27 cellular contexts compared by ENCODE assay signal in genomic region chr12:55885113-55885512, GRCh38. TPM values are rescaled to one million over a fixed set of nuclear protein-coding genes. Genes with fewer than 3 reads are reported as not detected.
"Had no signal": no experiment of that assay in that cellular context is flagged by ENCODE, and none has a peak within 500 bp of the region (broad histone marks: within the 10 kb centered on the region; RNA-seq: fewer than 3 reads in every experiment).

No MANE protein-coding gene starts in this region.

- DNase-seq: heart left ventricle; hypothalamus; immature natural killer cell; kidney; left colon; left lung; lower lobe of right lung; mammary epithelial cell; mesenchymal stem cell; naive B cell; natural killer cell; ovary; right lobe of liver; stimulated activated CD4-positive, alpha-beta T cell treated with anti-CD3 and anti-CD28 coated beads, Interleukin-12 subunit alpha, Interleukin-12 subunit beta, amount 100 ng/mL, for 4 hours; stimulated activated CD4-positive, alpha-beta T cell treated with anti-CD3 and anti-CD28 coated beads, Interleukin-15, amount 100 ng/mL, for 24 hours; stimulated activated CD4-positive, alpha-beta T cell treated with anti-CD3 and anti-CD28 coated beads, Interleukin-2, amount 100 ng/mL, for 24 hours; stimulated activated CD4-positive, alpha-beta T cell treated with anti-CD3 and anti-CD28 coated beads, Interleukin-4, amount 100 ng/mL, for 1 hour; stimulated activated naive CD4-positive, alpha-beta T cell; stomach; tibial artery; trophoblast cell; upper lobe of right lung had no signal

- ATAC-seq: heart left ventricle, left colon, left lung, lower lobe of right lung, natural killer cell, right lobe of liver, upper lobe of right lung had no signal

- H3K36me3 Mint-ChIP-seq: immature natural killer cell, naive B cell, natural killer cell had no signal

- H3K27ac Mint-ChIP-seq: immature natural killer cell, naive B cell, natural killer cell, progenitor cell of endocrine pancreas had no signal

- H3K9me3 Mint-ChIP-seq: immature natural killer cell, naive B cell, natural killer cell had no signal

- H3K36me3 ChIP-seq: heart left ventricle, left lung, lower lobe of right lung, ovary, right atrium auricular region, right lobe of liver, stomach, thoracic aorta, tibial artery, upper lobe of right lung had no signal

- H3K27me3 ChIP-seq: heart left ventricle, left lung, ovary, right atrium auricular region, right lobe of liver, stomach, tibial artery, upper lobe of right lung had no signal

- H3K4me1 Mint-ChIP-seq: immature natural killer cell, naive B cell, natural killer cell had no signal

- H3K4me3 ChIP-seq: heart left ventricle, left lung, lower lobe of right lung, ovary, right atrium auricular region, right lobe of liver, skin epidermis, stomach, thoracic aorta, tibial artery, upper lobe of right lung had no signal

- H3K27me3 Mint-ChIP-seq: naive B cell, progenitor cell of endocrine pancreas had no signal

- H3K27ac ChIP-seq: heart left ventricle, left lung, lower lobe of right lung, ovary, right atrium auricular region, right lobe of liver, skin epidermis, stomach, thoracic aorta, tibial artery, upper lobe of right lung had no signal

- H3K9me3 ChIP-seq: heart left ventricle, left lung, lower lobe of right lung, ovary, right atrium auricular region, right lobe of liver, stomach, thoracic aorta, tibial artery, upper lobe of right lung had no signal

- H3K4me3 Mint-ChIP-seq: immature natural killer cell, naive B cell, natural killer cell had no signal

- H3K4me1 ChIP-seq: heart left ventricle, left lung, lower lobe of right lung, right atrium auricular region, stomach, tibial artery, upper lobe of right lung had no signal

RNA-seq across cellular contexts. Expression of gene MMP19, which starts 42.4 kb away (rescaled TPM):
- polyA plus RNA-seq: neural cell had no signal
